Comparison of ENCODE assay signal across 9 cellular contexts in genomic region chr19:50315773-50316448, GRCh38. TPM values are rescaled to one million over a fixed set of nuclear protein-coding genes. Genes with fewer than 3 reads are reported as not detected.
DNase-seq lines count a peak whose midpoint lies in the region; ATAC-seq, FAIRE-seq and TF ChIP-seq lines count a peak whose summit lies in the region.
"Had no signal": no experiment of that assay in that cellular context is flagged by ENCODE, and none has a peak within 500 bp of the region (broad histone marks: within the 10 kb centered on the region; RNA-seq: fewer than 3 reads in every experiment).

No MANE protein-coding gene starts in this region.

- H3K36me3 ChIP-seq in GM12878 (ENCODE audit: control insufficient read depth in 2 of 2, insufficient read depth in 2 of 2, low read length in 1 of 2): no peaks in the 10 kb centered on the region

- H3K9ac ChIP-seq in GM12878 (ENCODE audit: control insufficient read depth, insufficient read depth, low read length): no peak overlapping the region

- peak overlapping the region; percentile 68 for H3K4me2 ChIP-seq in GM12878 (ENCODE audit: control insufficient read depth, insufficient read depth)

- SMC1A ChIA-PET in GM12878 (lab: Charles Lee; ENCODE audit: uncharacterized antibody, unreplicated experiment): interaction anchor here (0.7 to 1.0 kb wide), 2 partner anchors 10 to 60 kb away, joined by 3 read pairs; no protein-coding TSS in a partner anchor

- H3K27me3 Mint-ChIP-seq in activated CD4-positive, alpha-beta T cell treated with anti-CD3 and anti-CD28 coated beads, Interleukin-2, amount 10 ng/mL, durations not matched to agents 7 days and 5 days: peaks cover 43% of the 10 kb centered on the region

- no peaks in the 10 kb centered on the region for H3K4me1 ChIP-seq in GM12878 (ENCODE audit: control insufficient read depth, insufficient read depth, low read length)

- H3K27me3 ChIP-seq in GM12878 (replicated peaks in 1 of 2; ENCODE audit: control insufficient read depth in 2 of 2, insufficient read depth in 2 of 2, low read length in 1 of 2): peaks cover 8 to 11% of the 10 kb centered on the region in 2 experiments

- FAIRE-seq in GM12878 (lab: Jason Lieb, UNC): peak; percentile 74
- FAIRE-seq: islet of Langerhans had no signal

- 0 out of 2 replicates have a peak, but pooled peaks have one; percentile 14 for TF ChIP-seq POLR2A in GM12878 (IDR thresholded peaks at IDR 0.05; ENCODE audit: low read depth, low read length)

- CTCF ChIA-PET in activated CD4-positive, alpha-beta T cell treated with anti-CD3 and anti-CD28 coated beads, Interleukin-2, amount 10 ng/mL, durations not matched to agents 7 days and 5 days (lab: Charles Lee): interaction anchor here (0.6 to 1.6 kb wide), 5 partner anchors 10 to 58 kb away, joined by 3 to 5 read pairs (median 4); partner anchors contain the start of gene KCNC3
- CTCF ChIA-PET in GM12878 (lab: Yijun Ruan, JAX): interaction anchor here (0.6 to 1.4 kb wide), 4 partner anchors 15 to 180 kb away, joined by 3 to 5 read pairs (median 4); no protein-coding TSS in a partner anchor

- peak overlapping the region; percentile 67 for H2AFZ ChIP-seq in GM12878 (ENCODE audit: control insufficient read depth, low read depth, low read length)

- no peak overlapping the region for H3K27ac Mint-ChIP-seq in activated CD4-positive, alpha-beta T cell treated with anti-CD3 and anti-CD28 coated beads, Interleukin-2, amount 10 ng/mL, durations not matched to agents 7 days and 5 days

- peak overlapping the region; percentile 52 for H3K4me3 Mint-ChIP-seq in activated CD4-positive, alpha-beta T cell treated with anti-CD3 and anti-CD28 coated beads, Interleukin-2, amount 10 ng/mL, durations not matched to agents 7 days and 5 days

- ATAC-seq in GM12878 (peak; percentile 93), GM21515 (IDR thresholded peaks at IDR 0.05; ENCODE audit: unreplicated experiment) (no peak), GM21576 (IDR thresholded peaks at IDR 0.05; ENCODE audit: unreplicated experiment) (no peak), HG02870 (IDR thresholded peaks at IDR 0.05; ENCODE audit: unreplicated experiment) (no peak)

- in situ Hi-C loops in GM12878 (cut with MboI): no loop called here

- POLR2A ChIA-PET in activated CD4-positive, alpha-beta T cell treated with anti-CD3 and anti-CD28 coated beads, Interleukin-2, amount 10 ng/mL, durations not matched to agents 7 days and 5 days (lab: Charles Lee): interaction anchor here (0.5 kb wide), 1 partner anchor 929 kb away, joined by 3 read pairs; no protein-coding TSS in a partner anchor
- POLR2A ChIA-PET in GM12878 (lab: Charles Lee): interaction anchor here (0.6 to 1.3 kb wide), 9 partner anchors 10 to 1373 kb away, joined by 3 to 6 read pairs (median 4); partner anchors contain the start of gene KCNC3

- peak in 1 of 3 experiments; percentile 18; a peak in 1 of 6 replicates for TF ChIP-seq CTCF in GM12878 (IDR thresholded peaks at IDR 0.05 in 2 of 3, conservative IDR thresholded peaks at IDR 0.05 in 1 of 3; ENCODE audit: control insufficient read depth in 2 of 3, extremely low read depth in 1 of 3, insufficient read depth in 1 of 3, low read depth in 3 of 3, low read length in 3 of 3)

- peaks cover 2% of the 10 kb centered on the region for H3K36me3 Mint-ChIP-seq in activated CD4-positive, alpha-beta T cell treated with anti-CD3 and anti-CD28 coated beads, Interleukin-2, amount 10 ng/mL, durations not matched to agents 7 days and 5 days (ENCODE audit: low read depth)

- TF ChIP-seq RAD21 in GM12878 (IDR thresholded peaks at IDR 0.05; ENCODE audit: insufficient read depth, low read depth, low read length): no peak

- H3K4me3 ChIP-seq in GM12878: peak overlapping the region; percentile 67; the same call in 1 of the 2 replicates

- 2% methylated on average over 18 of the region's 18 CpGs for WGBS in GM12878 (ENCODE audit: insufficient coverage, insufficient replicate concordance, low lambda C conversion rate, missing lambda C conversion rate)

- no peaks in the 10 kb centered on the region for H4K20me1 ChIP-seq in GM12878 (ENCODE audit: control insufficient read depth, insufficient read depth)

- DNase-seq in activated CD4-positive, alpha-beta T cell treated with anti-CD3 and anti-CD28 coated beads, Interleukin-2, amount 10 ng/mL, durations not matched to agents 7 days and 5 days: no peak
- DNase-seq in activated CD4-positive, alpha-beta T cell treated with anti-CD3 and anti-CD28 coated beads, Interleukin-2, amount 50 U/mL, for 1 hour: no peak
- DNase-seq in NCI-H2171 (lab: John Stamatoyannopoulos, UW) (peak; percentile 49), GM12878 (ENCODE audit: low read depth, low spot score) (no peak)
- peak; percentile 28 for DNase-seq in stimulated activated CD4-positive, alpha-beta T cell treated with anti-CD3 and anti-CD28 coated beads, Interleukin-4, amount 100 ng/mL, for 24 hours

- BruUV-seq in GM12878 (replicated peaks; lab: Mats Ljungman, UMichigan): no TSS peak

- RAD21 ChIA-PET in GM12878 (lab: Charles Lee; ENCODE audit: unreplicated experiment): interaction anchor here (0.6 to 2.0 kb wide), 10 partner anchors 11 to 52 kb away, joined by 3 to 10 read pairs (median 4); partner anchors contain the start of gene KCNC3

- no peak overlapping the region for H3K27ac ChIP-seq in GM12878 (ENCODE audit: control insufficient read depth, insufficient read depth)

- H3K9me3 Mint-ChIP-seq in activated CD4-positive, alpha-beta T cell treated with anti-CD3 and anti-CD28 coated beads, Interleukin-2, amount 10 ng/mL, durations not matched to agents 7 days and 5 days: no peaks in the 10 kb centered on the region

- H3K4me1 Mint-ChIP-seq in activated CD4-positive, alpha-beta T cell treated with anti-CD3 and anti-CD28 coated beads, Interleukin-2, amount 10 ng/mL, durations not matched to agents 7 days and 5 days: peaks cover 8% of the 10 kb centered on the region

- TF ChIP-seq EP300 in GM12878 (IDR thresholded peaks at IDR 0.05; ENCODE audit: borderline replicate concordance in 1 of 2, control insufficient read depth in 1 of 2, low read depth in 2 of 2, low read length in 2 of 2): no peak

- intact Hi-C loops in GM12878 (cut with micrococcal nuclease; ENCODE audit: unreplicated experiment): no loop called here

- no peaks in the 10 kb centered on the region for H3K79me2 ChIP-seq in GM12878 (ENCODE audit: control insufficient read depth, insufficient read depth, low read length)

- H3K9me3 ChIP-seq in GM12878 (replicated peaks; ENCODE audit: control insufficient read depth, insufficient read depth, low read length): no peaks in the 10 kb centered on the region; the same call in 2 of the 3 replicates

TF ChIP-seq in GM12878, 131 proteins besides CTCF, POLR2A, EP300 and RAD21 (continues in another document):
- peak; percentile 28 for TF ChIP-seq RELA (IDR thresholded peaks at IDR 0.05; ENCODE audit: borderline replicate concordance, partially characterized antibody)

RNA-seq across cellular contexts. Expression of gene KCNC3, which starts 13.3 kb away (rescaled TPM):
- total RNA-seq in activated CD4-positive, alpha-beta T cell treated with anti-CD3 and anti-CD28 coated beads, Interleukin-2, amount 10 ng/mL, durations not matched to agents 7 days and 5 days: 1 to 10 TPM; 3.4 to 4.1 TPM
- 1.6 and 1.9 TPM in 2 replicates for total RNA-seq in GM12878 (2013; cell fraction: nucleolus; rRNA removed)
- total RNA-seq in GM12878 (2014; rRNA removed): 0.16 and 0.45 TPM in 2 replicates
- total RNA-seq in GM12878 (2014; rRNA removed; fragmentation: Illumina TruSeq; extraction: Trizol): 0.27 and 0.32 TPM in 2 replicates
- total RNA-seq in GM12878 (2021): 2.4 and 3.8 TPM in 2 replicates
- polyA plus RNA-seq in GM12878 (2011; ENCODE audit: low read depth): 1.4 TPM
- 0.24 and 0.43 TPM in 2 replicates for polyA plus RNA-seq in GM12878 (2011; rRNA removed)
- polyA plus RNA-seq in GM12878 (2011; cell fraction: cytosol; rRNA removed): 0.63 and 0.75 TPM in 2 replicates
- polyA plus RNA-seq in GM12878 (2011; cell fraction: nucleus; rRNA removed): 4.0 and 5.1 TPM in 2 replicates
- 2.9 and 5.5 TPM in 2 replicates for polyA plus RNA-seq in GM12878 (2012)
- 1.1 and 1.5 TPM in 2 replicates for polyA plus RNA-seq in GM12878 (2014; fragmentation: Illumina TruSeq; extraction: Trizol)
- not detected for polyA plus RNA-seq in GM12878 (2014; fragmentation: Nextera tagmentation; extraction: Ambion mirVana)
- 1.9 and 2.5 TPM in 2 replicates for polyA plus RNA-seq in GM12878 (2014; rRNA removed)
- polyA plus RNA-seq in GM12878 (2016; fragmentation: Nextera tagmentation; extraction: Ambion mirVana): under 1 TPM; 0.08 to 0.10 TPM
- 0.73 and 0.77 TPM in 2 replicates for polyA minus RNA-seq in GM12878 (2011; rRNA and poly(A)+ RNA removed)
- polyA minus RNA-seq in GM12878 (2011; cell fraction: cytosol; rRNA and poly(A)+ RNA removed): 0.62 TPM in 1 of 2 replicates, not detected in the other
- polyA minus RNA-seq in GM12878 (2011; cell fraction: nucleus; rRNA and poly(A)+ RNA removed): 1.1 and 1.9 TPM in 2 replicates

RNA-seq across cellular contexts. Expression of gene NAPSA, which starts 49.5 kb away (rescaled TPM):
- total RNA-seq in activated CD4-positive, alpha-beta T cell treated with anti-CD3 and anti-CD28 coated beads, Interleukin-2, amount 10 ng/mL, durations not matched to agents 7 days and 5 days: 1 to 10 TPM; 1.7 to 1.9 TPM
- 19.2 and 19.9 TPM in 2 replicates for total RNA-seq in GM12878 (2013; cell fraction: nucleolus; rRNA removed)
- total RNA-seq in GM12878 (2014; rRNA removed): 20.1 and 20.6 TPM in 2 replicates
- total RNA-seq in GM12878 (2014; rRNA removed; fragmentation: Illumina TruSeq; extraction: Trizol): 12.3 and 14.5 TPM in 2 replicates
- total RNA-seq in GM12878 (2021): 18.2 and 19.2 TPM in 2 replicates
- polyA plus RNA-seq in GM12878 (2011; ENCODE audit: low read depth): 30.5 TPM
- polyA plus RNA-seq in GM12878 (2011; rRNA removed): 30.8 and 45.4 TPM in 2 replicates
- polyA plus RNA-seq in GM12878 (2011; cell fraction: cytosol; rRNA removed): 65.3 and 79.7 TPM in 2 replicates
- polyA plus RNA-seq in GM12878 (2011; cell fraction: nucleus; rRNA removed): 86.1 and 106 TPM in 2 replicates
- polyA plus RNA-seq in GM12878 (2012): 15.8 and 49.6 TPM in 2 replicates
- 13.8 and 15.3 TPM in 2 replicates for polyA plus RNA-seq in GM12878 (2014; fragmentation: Illumina TruSeq; extraction: Trizol)
- 10 to 100 TPM in 1 of 2 experiments, 1 to 10 TPM in 1; 6.7 to 15.2 TPM for polyA plus RNA-seq in GM12878 (2014; fragmentation: Nextera tagmentation; extraction: Ambion mirVana)
- 21.6 and 22.4 TPM in 2 replicates for polyA plus RNA-seq in GM12878 (2014; rRNA removed)
- 10 to 100 TPM; 17.0 to 17.2 TPM for polyA plus RNA-seq in GM12878 (2016; fragmentation: Nextera tagmentation; extraction: Ambion mirVana)
- 20.5 and 43.9 TPM in 2 replicates for polyA minus RNA-seq in GM12878 (2011; rRNA and poly(A)+ RNA removed)
- polyA minus RNA-seq in GM12878 (2011; cell fraction: cytosol; rRNA and poly(A)+ RNA removed): 10.6 and 14.8 TPM in 2 replicates
- 11.8 and 16.9 TPM in 2 replicates for polyA minus RNA-seq in GM12878 (2011; cell fraction: nucleus; rRNA and poly(A)+ RNA removed)

Comparison
In these comparisons a context has a peak if more than half of its experiments do, and no peak if none do; other contexts are left out.
1. DNase-seq: peak in NCI-H2171 (single experiment) and stimulated activated CD4-positive, alpha-beta T cell treated with anti-CD3 and anti-CD28 coated beads, Interleukin-4, amount 100 ng/mL, for 24 hours (single experiment); none in activated CD4-positive, alpha-beta T cell treated with anti-CD3 and anti-CD28 coated beads, Interleukin-2, amount 10 ng/mL, durations not matched to agents 7 days and 5 days (single experiment), activated CD4-positive, alpha-beta T cell treated with anti-CD3 and anti-CD28 coated beads, Interleukin-2, amount 50 U/mL, for 1 hour (single experiment) and GM12878 (single experiment).
2. RNA of gene NAPSA, which starts 49.5 kb away (total RNA-seq): 12.3 to 20.6 TPM in GM12878; 1.7 to 1.9 TPM in activated CD4-positive, alpha-beta T cell treated with anti-CD3 and anti-CD28 coated beads, Interleukin-2, amount 10 ng/mL, durations not matched to agents 7 days and 5 days; every median in the first group is over 4 times any median in the second.